Comparison of ENCODE assay signal across 17 cellular contexts in genomic region chr7:44058759-44059218, GRCh38. TPM values are rescaled to one million over a fixed set of nuclear protein-coding genes. Genes with fewer than 3 reads are reported as not detected.
DNase-seq lines count a peak whose midpoint lies in the region; ATAC-seq and TF ChIP-seq lines count a peak whose summit lies in the region.
"Had no signal": no experiment of that assay in that cellular context is flagged by ENCODE, and none has a peak within 500 bp of the region (broad histone marks: within the 10 kb centered on the region; RNA-seq: fewer than 3 reads in every experiment).

No MANE protein-coding gene starts in this region.

- H3K4me3 ChIP-seq in heart right ventricle = no peak overlapping the region
- H3K4me3 ChIP-seq: stomach had no signal

- H3K4me3 Mint-ChIP-seq in activated B cell treated with CpG ODN at 0.5 μM for 24 hours = peak overlapping the region; percentile 82
- H3K4me3 Mint-ChIP-seq in naive B cell = peak overlapping the region; percentile 2 to 91 (median 86)

- H3K27me3 ChIP-seq in heart right ventricle = no peaks in the 10 kb centered on the region
- H3K27me3 ChIP-seq: stomach had no signal

- CTCF ChIA-PET in activated B cell treated with CpG ODN at 0.5 μM for 24 hours (lab: Charles Lee) = no interaction called here

- peaks cover 2 to 50% (median 24%) of the 10 kb centered on the region in 9 donors for H3K4me1 ChIP-seq in heart right ventricle

- POLR2A ChIA-PET in activated B cell treated with CpG ODN at 0.5 μM for 24 hours (lab: Charles Lee) = interaction anchor here (0.6 to 2.9 kb wide), 11 partner anchors 8 to 920 kb away, joined by 3 to 37 read pairs (median 5); partner anchors contain the start of genes DBNL, MYO1G and YKT6

- H3K36me3 Mint-ChIP-seq in activated B cell treated with CpG ODN at 0.5 μM for 24 hours (ENCODE audit: low read depth) (peaks cover 90% of the 10 kb centered on the region), naive B cell (peaks cover 7 to 22% of the 10 kb centered on the region in 2 donors)

- H3K4me1 Mint-ChIP-seq in activated B cell treated with CpG ODN at 0.5 μM for 24 hours (peaks cover 74% of the 10 kb centered on the region), naive B cell (peaks cover 62 to 81% (median 66%) of the 10 kb centered on the region in 3 donors)

- H3K27me3 Mint-ChIP-seq in activated B cell treated with CpG ODN at 0.5 μM for 24 hours (no peaks in the 10 kb centered on the region), naive B cell (no peaks in the 10 kb centered on the region)

- H3K27ac ChIP-seq in heart right ventricle = no peak overlapping the region
- H3K27ac ChIP-seq: HL-60, stomach had no signal

- H3K36me3 ChIP-seq in heart right ventricle = peaks cover 0 to 91% (median 54%) of the 10 kb centered on the region in 9 donors

- TF ChIP-seq CTCF in heart right ventricle (IDR thresholded peaks at IDR 0.05) = no peak
- TF ChIP-seq CTCF in activated B cell treated with CpG ODN at 0.5 μM for 24 hours (IDR thresholded peaks at IDR 0.05) = no peak

- 84 to 95% methylated on average over 7 of the region's 7 CpGs for WGBS in heart right ventricle, 2 donors

- ATAC-seq in left ventricle myocardium superior (no peak), heart right ventricle (no peak), activated B cell treated with CpG ODN at 0.5 μM for 24 hours (ENCODE audit: low read depth) (peak; percentile 29), naive B cell (ENCODE audit: low read depth in 2 of 2) (peak; percentile 20 to 27), HG02852 (IDR thresholded peaks at IDR 0.05; ENCODE audit: unreplicated experiment) (no peak), HG03097 (IDR thresholded peaks at IDR 0.05; ENCODE audit: low FRiP score, unreplicated experiment) (no peak)

- H3K9me3 Mint-ChIP-seq in activated B cell treated with CpG ODN at 0.5 μM for 24 hours (no peaks in the 10 kb centered on the region), naive B cell (peaks cover 0 to 1% (median 0%) of the 10 kb centered on the region in 7 donors)

- H3K27ac Mint-ChIP-seq in activated B cell treated with CpG ODN at 0.5 μM for 24 hours (peak overlapping the region; percentile 98), naive B cell (peak overlapping the region; percentile 96 to 100 (median 100))

- no peaks in the 10 kb centered on the region for H3K9me3 ChIP-seq in heart right ventricle
- H3K9me3 ChIP-seq: stomach had no signal

- DNase-seq in left ventricle myocardium superior (peak; percentile 14), heart right ventricle (no peak), activated B cell treated with CpG ODN at 0.5 μM for 24 hours (peak; percentile 38), naive B cell (no peak), AG08396 (ENCODE audit: low spot score) (no peak), NCI-H446 treated with DMSO at 0.1 percent for 48 hours (lab: John Stamatoyannopoulos, UW) (no peak)
- DNase-seq: activated CD4-positive, alpha-beta T cell treated with anti-CD3 and anti-CD28 coated beads for 1 hour; dermis blood vessel endothelial cell; DMS79; hypothalamus; NCI-H1694; NCI-H526; stomach had no signal

- intact Hi-C loops in left ventricle myocardium superior (cut with micrococcal nuclease) (no loop called here), heart right ventricle (cut with DNase I) (no loop called here), activated B cell treated with CpG ODN at 0.5 μM for 24 hours (cut with micrococcal nuclease) (loop anchor here (1.0 kb wide), 4 partner anchors 9 to 24 kb away; partner anchors contain the start of gene POLM)

RNA-seq across cellular contexts. Expression of gene PGAM2, which starts 6.6 kb away (rescaled TPM):
- total RNA-seq in left ventricle myocardium superior (967 TPM), heart right ventricle (1,000 to 10,000 TPM in 2 of 10 donors, 100 to 1,000 TPM in 8; 375 to 1,148 (median 557) TPM), activated B cell treated with CpG ODN at 0.5 μM for 24 hours (1.1 and 1.2 TPM in 2 replicates)
- polyA plus RNA-seq in heart right ventricle (1,000 to 10,000 TPM in 1 of 2 donors, 100 to 1,000 TPM in 1; 367 to 2,327 TPM), naive B cell (ENCODE audit: low read depth in 6 of 6) (not detected)
- polyA plus RNA-seq: neural cell had no signal

RNA-seq across cellular contexts. Expression of gene DBNL, which starts 14.3 kb away (rescaled TPM):
- total RNA-seq in left ventricle myocardium superior = 31.2 TPM
- total RNA-seq in heart right ventricle = 10 to 100 TPM; 26.0 to 59.0 (median 35.4) TPM
- polyA plus RNA-seq in heart right ventricle = 10 to 100 TPM; 34.8 to 74.3 TPM
- 198 and 210 TPM in 2 replicates for total RNA-seq in activated B cell treated with CpG ODN at 0.5 μM for 24 hours
- polyA plus RNA-seq in naive B cell (ENCODE audit: low read depth in 6 of 6) = 100 to 1,000 TPM; 226 to 512 (median 348) TPM

RNA-seq across cellular contexts. Expression of gene POLM, which starts 23.5 kb away (rescaled TPM):
- 17.6 TPM for total RNA-seq in left ventricle myocardium superior
- total RNA-seq in heart right ventricle = 10 to 100 TPM; 10.9 to 28.4 (median 13.5) TPM
- polyA plus RNA-seq in heart right ventricle = 10 to 100 TPM in 1 of 2 donors, 1 to 10 TPM in 1; 6.7 to 22.8 TPM
- 53.0 and 69.7 TPM in 2 replicates for total RNA-seq in activated B cell treated with CpG ODN at 0.5 μM for 24 hours
- 10 to 100 TPM; 26.3 to 53.0 (median 31.4) TPM for polyA plus RNA-seq in naive B cell (ENCODE audit: low read depth in 6 of 6)

RNA-seq across cellular contexts. Expression of gene AEBP1, which starts 45.4 kb away (rescaled TPM):
- total RNA-seq in left ventricle myocardium superior (18.4 TPM), heart right ventricle (10 to 100 TPM; 14.1 to 31.3 (median 21.6) TPM), activated B cell treated with CpG ODN at 0.5 μM for 24 hours (17.4 and 21.7 TPM in 2 replicates)
- polyA plus RNA-seq in heart right ventricle (10 to 100 TPM; 18.0 to 33.7 TPM), naive B cell (ENCODE audit: low read depth in 6 of 6) (10 to 100 TPM in 1 of 6 donors, 1 to 10 TPM in 5; 1.9 to 18.5 (median 4.1) TPM)

Comparison
In these comparisons a context has a peak if more than half of its experiments do, and no peak if none do; other contexts are left out.
1. DNase-seq: peak in left ventricle myocardium superior (single experiment) and activated B cell treated with CpG ODN at 0.5 μM for 24 hours (single experiment); none in heart right ventricle (0 of 2), naive B cell (single experiment), AG08396 (single experiment) and NCI-H446 treated with DMSO at 0.1 percent for 48 hours (single experiment).
2. ATAC-seq: peak in activated B cell treated with CpG ODN at 0.5 μM for 24 hours (single experiment) and naive B cell (2 of 2); none in left ventricle myocardium superior (single experiment), heart right ventricle (0 of 8), HG02852 (single experiment) and HG03097 (single experiment).
3. RNA of gene PGAM2, which starts 6.6 kb away (total RNA-seq): 967 TPM in left ventricle myocardium superior (single experiment) and 375 to 1,148 TPM in heart right ventricle; 1.1 to 1.2 TPM in activated B cell treated with CpG ODN at 0.5 μM for 24 hours; every median in the first group is over 100 times any median in the second.